Comparison of ENCODE assay signal across 19 cellular contexts in genomic region chr1:207364622-207365021, GRCh38.
"Had no signal": no experiment of that assay in that cellular context is flagged by ENCODE, and none has a peak within 500 bp of the region (broad histone marks: within the 10 kb centered on the region; RNA-seq: fewer than 3 reads in every experiment).

No MANE protein-coding gene starts in this region.

- DNase-seq: dermis blood vessel endothelial cell; erythroblast; foreskin keratinocyte; kidney; left cardiac atrium; left ventricle myocardium inferior; lower lobe of right lung; natural killer cell; nucleus accumbens; ovary; small intestine; stimulated activated CD4-positive, alpha-beta T cell treated with anti-CD3 and anti-CD28 coated beads, Interleukin-12 subunit alpha, Interleukin-12 subunit beta, amount 100 ng/mL, for 4 hours; stimulated activated naive CD4-positive, alpha-beta T cell; stomach; substantia nigra; transverse colon had no signal

- H3K36me3 ChIP-seq: ovary, thoracic aorta had no signal

- H3K4me2 ChIP-seq: hepatocyte had no signal

- H3K27me3 ChIP-seq: foreskin keratinocyte, hepatocyte, ovary, right atrium auricular region, stomach, transverse colon had no signal

- H3K27ac ChIP-seq: foreskin keratinocyte, hepatocyte, left ventricle myocardium inferior, lower lobe of right lung, ovary, right atrium auricular region, stomach, thoracic aorta, transverse colon had no signal

- H2AFZ ChIP-seq: hepatocyte had no signal

- H3K4me3 ChIP-seq: hepatocyte, left ventricle myocardium inferior, lower lobe of right lung, ovary, right atrium auricular region, stomach, thoracic aorta, transverse colon had no signal

- ATAC-seq: foreskin keratinocyte had no signal

- H3K79me2 ChIP-seq: hepatocyte had no signal

- H3K4me1 ChIP-seq: foreskin keratinocyte, left ventricle myocardium inferior, lower lobe of right lung, right atrium auricular region, stomach, transverse colon had no signal

- H3K9me3 ChIP-seq: left ventricle myocardium inferior, lower lobe of right lung, ovary, right atrium auricular region, stomach, thoracic aorta, transverse colon had no signal
